ENCODE assay signal across 8 cellular contexts in genomic region chr7:37201003-37201875, GRCh38.
DNase-seq lines count a peak whose midpoint lies in the region; ATAC-seq and TF ChIP-seq lines count a peak whose summit lies in the region.

No MANE protein-coding gene starts in this region.

- H3K4me1 Mint-ChIP-seq in activated naive CD8-positive, alpha-beta T cell treated with anti-CD3 and anti-CD28 coated beads for 36 hours: peaks cover 8% of the 10 kb centered on the region
- peaks cover 17% of the 10 kb centered on the region for H3K4me1 Mint-ChIP-seq in glutamatergic neuron (ENCODE audit: low read depth, unreplicated experiment)

- H3K4me3 ChIP-seq in AG04450 (ENCODE audit: low read depth, low read length) (no peak overlapping the region), RWPE2 (ENCODE audit: severe bottlenecking) (no peak overlapping the region), ovary (no peak overlapping the region), urinary bladder (ENCODE audit: low read depth, low read length) (no peak overlapping the region)

- H3K4me1 ChIP-seq in RWPE2 (ENCODE audit: insufficient read depth, poor library complexity, severe bottlenecking): no peaks in the 10 kb centered on the region
- peaks cover 4% of the 10 kb centered on the region for H3K4me1 ChIP-seq in ovary (ENCODE audit: insufficient read depth)
- H3K4me1 ChIP-seq in urinary bladder (ENCODE audit: insufficient read depth): no peaks in the 10 kb centered on the region

- H3K27me3 Mint-ChIP-seq in activated naive CD8-positive, alpha-beta T cell treated with anti-CD3 and anti-CD28 coated beads for 36 hours: no peaks in the 10 kb centered on the region
- H3K27me3 Mint-ChIP-seq in glutamatergic neuron (ENCODE audit: unreplicated experiment): no peaks in the 10 kb centered on the region

- H3K27ac Mint-ChIP-seq in activated naive CD8-positive, alpha-beta T cell treated with anti-CD3 and anti-CD28 coated beads for 36 hours: no peak overlapping the region
- peak overlapping the region; percentile 74 for H3K27ac Mint-ChIP-seq in glutamatergic neuron (ENCODE audit: unreplicated experiment)

- TF ChIP-seq CTCF in AG04450 (IDR thresholded peaks at IDR 0.05; ENCODE audit: low read depth, low read length) (peak; percentile 82), RWPE2 (IDR thresholded peaks at IDR 0.05; ENCODE audit: poor library complexity, severe bottlenecking) (peak; percentile 87), glutamatergic neuron (IDR thresholded peaks at IDR 0.05; ENCODE audit: partially characterized antibody, unreplicated experiment) (peak; percentile 80), ovary (IDR thresholded peaks at IDR 0.05) (peak in 2 of 3 donors; percentile 76)

- no peak overlapping the region for H3K27ac ChIP-seq in AG04450 (ENCODE audit: low read depth, low read length)
- H3K27ac ChIP-seq in RWPE2 (ENCODE audit: poor library complexity, severe bottlenecking): no peak overlapping the region
- peak overlapping the region; percentile 43 to 48 for H3K27ac ChIP-seq in ovary
- peak overlapping the region; percentile 73 for H3K27ac ChIP-seq in urinary bladder (ENCODE audit: low read depth)

- DNase-seq in AG04450 (ENCODE audit: low read depth, low spot score): peak; percentile 30
- peak; percentile 82 for DNase-seq in LoVo (ENCODE audit: low spot score)
- DNase-seq in RWPE2 (ENCODE audit: low spot score): no peak
- peak; percentile 38 for DNase-seq in activated naive CD8-positive, alpha-beta T cell treated with anti-CD3 and anti-CD28 coated beads for 36 hours
- peak; percentile 85 for DNase-seq in glutamatergic neuron
- peak; percentile 74 to 86 (median 82) for DNase-seq in ovary

- H3K9me3 ChIP-seq in AG04450 (ENCODE audit: control insufficient read depth, insufficient read depth, low read length): no peaks in the 10 kb centered on the region
- no peaks in the 10 kb centered on the region for H3K9me3 ChIP-seq in RWPE2 (ENCODE audit: severe bottlenecking)
- no peaks in the 10 kb centered on the region for H3K9me3 ChIP-seq in ovary

- H3K36me3 ChIP-seq in RWPE2 (ENCODE audit: low read depth): no peaks in the 10 kb centered on the region
- H3K36me3 ChIP-seq in ovary: no peaks in the 10 kb centered on the region
- no peaks in the 10 kb centered on the region for H3K36me3 ChIP-seq in urinary bladder (ENCODE audit: insufficient read depth)

- H3K36me3 Mint-ChIP-seq in activated naive CD8-positive, alpha-beta T cell treated with anti-CD3 and anti-CD28 coated beads for 36 hours: peaks cover 11% of the 10 kb centered on the region
- H3K36me3 Mint-ChIP-seq in glutamatergic neuron (ENCODE audit: unreplicated experiment): no peaks in the 10 kb centered on the region

- WGBS in ovary, 3 donors: 13 to 19% (median 15%) methylated on average over 6 of the region's 6 CpGs
- WGBS in urinary bladder: 19% methylated on average over 6 of the region's 6 CpGs

- TF ChIP-seq POLR2A in ovary (IDR thresholded peaks at IDR 0.05): no peak

- intact Hi-C loops in ovary (cut with DNase I): loop anchor here in 2 of 4 donors (5.0 to 10.0 kb wide), 3 partner anchors 306 to 714 kb away; partner anchors contain the start of gene SFRP4 (in 1 of the 2)

- H3K27me3 ChIP-seq in AG04450 (ENCODE audit: control insufficient read depth, insufficient read depth, low read length): peaks cover 2% of the 10 kb centered on the region
- no peaks in the 10 kb centered on the region for H3K27me3 ChIP-seq in RWPE2 (ENCODE audit: insufficient read depth, poor library complexity, severe bottlenecking)
- H3K27me3 ChIP-seq in ovary: no peaks in the 10 kb centered on the region

- CTCF ChIA-PET in AG04450 (lab: Charles Lee): interaction anchor here (0.5 to 7.4 kb wide), 18 partner anchors 10 to 1285 kb away, joined by 3 to 135 read pairs (median 4); no protein-coding TSS in a partner anchor

- peak; percentile 55 for ATAC-seq in GM18867 (IDR thresholded peaks at IDR 0.05; ENCODE audit: unreplicated experiment)
- ATAC-seq in RWPE2 (ENCODE audit: low read depth): peak; percentile 81

- POLR2A ChIA-PET in AG04450 (lab: Yijun Ruan, JAX): no interaction called here

- TF ChIP-seq EP300 in ovary (IDR thresholded peaks at IDR 0.05): no peak

- H3K4me3 Mint-ChIP-seq in activated naive CD8-positive, alpha-beta T cell treated with anti-CD3 and anti-CD28 coated beads for 36 hours: no peak overlapping the region
- H3K4me3 Mint-ChIP-seq in glutamatergic neuron (ENCODE audit: unreplicated experiment): no peak overlapping the region

- H3K9me3 Mint-ChIP-seq in activated naive CD8-positive, alpha-beta T cell treated with anti-CD3 and anti-CD28 coated beads for 36 hours: no peaks in the 10 kb centered on the region
- peaks cover 1% of the 10 kb centered on the region for H3K9me3 Mint-ChIP-seq in glutamatergic neuron (ENCODE audit: unreplicated experiment)

Comparison
In these comparisons a context has a peak if more than half of its experiments do, and no peak if none do; other contexts are left out.
1. H3K27ac ChIP-seq: peak in ovary (2 of 2) and urinary bladder (single experiment); none in AG04450 (single experiment) and RWPE2 (single experiment).
2. Peak in every context shown above with its lines, with median percentiles within 50 percentile points of each other: CTCF ChIP-seq.